25 cellular contexts compared by ENCODE assay signal in genomic region chr6:113529191-113529590, GRCh38.
A peak's percentile ranks its signal among the peaks of the same experiment; 100 is the strongest.
DNase-seq lines count a peak whose midpoint lies in the region; ATAC-seq and TF ChIP-seq lines count a peak whose summit lies in the region.
"Had no signal": no experiment of that assay in that cellular context is flagged by ENCODE, and none has a peak within 500 bp of the region (broad histone marks: within the 10 kb centered on the region; RNA-seq: fewer than 3 reads in every experiment).

No MANE protein-coding gene starts in this region.

- CTCF ChIA-PET in RWPE1 (lab: Yijun Ruan, JAX), result no interaction called here
- CTCF ChIA-PET in activated naive CD4-positive, alpha-beta T cell treated with anti-CD3 and anti-CD28 coated beads for 36 hours (lab: Charles Lee), result no interaction called here

- POLR2A ChIA-PET in RWPE1 (lab: Yijun Ruan, JAX; ENCODE audit: low non-redundant PET), result no interaction called here

- H3K4me1 Mint-ChIP-seq in mesothelial cell of epicardium, result peaks cover 13% of the 10 kb centered on the region
- no peaks in the 10 kb centered on the region for H3K4me1 Mint-ChIP-seq in activated naive CD4-positive, alpha-beta T cell treated with anti-CD3 and anti-CD28 coated beads for 36 hours (ENCODE audit: low read depth)
- H3K4me1 Mint-ChIP-seq: stimulated activated memory B cell treated with anti-CD40 and anti-IgM and Interleukin-4, amounts not matched to agents 10 μg/mL and 1 μg/mL and 100 μg/mL, for 72 hours had no signal

- no peaks in the 10 kb centered on the region for H3K9me3 ChIP-seq in gastrocnemius medialis
- H3K9me3 ChIP-seq: body of pancreas, testis had no signal

- no peak for ATAC-seq in gastrocnemius medialis
- no peak for ATAC-seq in Right ventricle myocardium inferior
- ATAC-seq: body of pancreas; GM23338; natural killer cell treated with Interleukin-12 subunit alpha and Interleukin-12 subunit beta and Interleukin-15 and Interleukin-18, amount 100 ng/mL, for 72 hours; stimulated activated memory B cell treated with anti-CD40 and anti-IgM and Interleukin-4, amounts not matched to agents 10 μg/mL and 1 μg/mL and 100 μg/mL, for 72 hours had no signal

- no peak overlapping the region for H3K27ac ChIP-seq in RWPE1
- H3K27ac ChIP-seq in gastrocnemius medialis, result no peak overlapping the region
- H3K27ac ChIP-seq: body of pancreas, testis had no signal

- H3K4me1 ChIP-seq in gastrocnemius medialis, result no peaks in the 10 kb centered on the region
- H3K4me1 ChIP-seq: body of pancreas, testis had no signal

- DNase-seq in GM03348 (ENCODE audit: low spot score), result peak; percentile 26
- peak; percentile 19 for DNase-seq in RWPE1 (ENCODE audit: low spot score)
- peak; percentile 30 to 36 for DNase-seq in dermis microvascular lymphatic vessel endothelial cell (ENCODE audit: low read depth in 2 of 2)
- no peak for DNase-seq in mesothelial cell of epicardium (ENCODE audit: low spot score in 2 of 2, unreplicated experiment in 2 of 2)
- DNase-seq in gastrocnemius medialis, result no peak
- no peak for DNase-seq in Right ventricle myocardium inferior (ENCODE audit: missing footprints)
- DNase-seq in activated naive CD4-positive, alpha-beta T cell treated with anti-CD3 and anti-CD28 coated beads for 36 hours, result no peak
- DNase-seq: activated CD4-positive, alpha-beta T cell treated with anti-CD3 and anti-CD28 coated beads for 1 hour; activated naive CD4-positive, alpha-beta T cell treated with anti-CD3 and anti-CD28 coated beads, Interleukin-2, amount 50 U/mL, for 16 hours; activated T-cell treated with anti-CD3 and anti-CD28 coated beads, Interleukin-2, amount 50 U/mL, for 48 hours; body of pancreas; CD4-positive, alpha-beta T cell; cortex of kidney; DMS153; foreskin melanocyte; midbrain; NCI-H1092; NCI-H2081; NCI-H446 treated with DMSO at 0.1 percent for 48 hours; posterior cingulate gyrus; SW 1271; testis had no signal

- in situ Hi-C loops in gastrocnemius medialis (cut with MboI; ENCODE audit: low sequenced_read_pairs in 4 of 4), result no loop called here

- no peak overlapping the region for H3K4me3 Mint-ChIP-seq in mesothelial cell of epicardium
- H3K4me3 Mint-ChIP-seq in activated naive CD4-positive, alpha-beta T cell treated with anti-CD3 and anti-CD28 coated beads for 36 hours, result no peak overlapping the region
- H3K4me3 Mint-ChIP-seq: CD4-positive, alpha-beta T cell; GM23338; natural killer cell treated with Interleukin-12 subunit alpha and Interleukin-12 subunit beta and Interleukin-15 and Interleukin-18, amount 100 ng/mL, for 72 hours; stimulated activated memory B cell treated with anti-CD40 and anti-IgM and Interleukin-4, amounts not matched to agents 10 μg/mL and 1 μg/mL and 100 μg/mL, for 72 hours had no signal

- peak overlapping the region; percentile 26 for H3K27ac Mint-ChIP-seq in mesothelial cell of epicardium
- H3K27ac Mint-ChIP-seq in activated naive CD4-positive, alpha-beta T cell treated with anti-CD3 and anti-CD28 coated beads for 36 hours, result no peak overlapping the region
- H3K27ac Mint-ChIP-seq: CD4-positive, alpha-beta T cell; GM23338; natural killer cell treated with Interleukin-12 subunit alpha and Interleukin-12 subunit beta and Interleukin-15 and Interleukin-18, amount 100 ng/mL, for 72 hours; stimulated activated memory B cell treated with anti-CD40 and anti-IgM and Interleukin-4, amounts not matched to agents 10 μg/mL and 1 μg/mL and 100 μg/mL, for 72 hours had no signal

- no peaks in the 10 kb centered on the region for H3K27me3 ChIP-seq in gastrocnemius medialis
- H3K27me3 ChIP-seq: body of pancreas, testis had no signal

- H3K9me3 Mint-ChIP-seq in mesothelial cell of epicardium, result peaks cover 10% of the 10 kb centered on the region
- H3K9me3 Mint-ChIP-seq in activated naive CD4-positive, alpha-beta T cell treated with anti-CD3 and anti-CD28 coated beads for 36 hours, result no peaks in the 10 kb centered on the region
- H3K9me3 Mint-ChIP-seq: CD4-positive, alpha-beta T cell; stimulated activated memory B cell treated with anti-CD40 and anti-IgM and Interleukin-4, amounts not matched to agents 10 μg/mL and 1 μg/mL and 100 μg/mL, for 72 hours had no signal

- intact Hi-C loops in gastrocnemius medialis (cut with DNase I; ENCODE audit: low total_unique reads) (no loop called here), Right ventricle myocardium inferior (cut with DNase I) (no loop called here)
- intact Hi-C loops in activated naive CD4-positive, alpha-beta T cell treated with anti-CD3 and anti-CD28 coated beads for 36 hours (cut with micrococcal nuclease), result no loop called here

- H3K4me3 ChIP-seq in gastrocnemius medialis, result no peak overlapping the region
- H3K4me3 ChIP-seq: body of pancreas, GM23338, testis had no signal

- TF ChIP-seq CTCF in RWPE1 (conservative IDR thresholded peaks at IDR 0.05; ENCODE audit: low read depth), result no peak
- no peak for TF ChIP-seq CTCF in mesothelial cell of epicardium (IDR thresholded peaks at IDR 0.05; ENCODE audit: unreplicated experiment)
- no peak for TF ChIP-seq CTCF in gastrocnemius medialis (IDR thresholded peaks at IDR 0.05 in 4 of 5, conservative IDR thresholded peaks at IDR 0.05 in 1 of 5)

- TF ChIP-seq POLR2A in gastrocnemius medialis (IDR thresholded peaks at IDR 0.05), result no peak

- no peaks in the 10 kb centered on the region for H3K27me3 Mint-ChIP-seq in mesothelial cell of epicardium (ENCODE audit: low read depth)
- no peaks in the 10 kb centered on the region for H3K27me3 Mint-ChIP-seq in activated naive CD4-positive, alpha-beta T cell treated with anti-CD3 and anti-CD28 coated beads for 36 hours (ENCODE audit: low read depth)
- H3K27me3 Mint-ChIP-seq: CD4-positive, alpha-beta T cell; natural killer cell treated with Interleukin-12 subunit alpha and Interleukin-12 subunit beta and Interleukin-15 and Interleukin-18, amount 100 ng/mL, for 72 hours; stimulated activated memory B cell treated with anti-CD40 and anti-IgM and Interleukin-4, amounts not matched to agents 10 μg/mL and 1 μg/mL and 100 μg/mL, for 72 hours had no signal

- no peaks in the 10 kb centered on the region for H3K36me3 ChIP-seq in gastrocnemius medialis

- H3K36me3 Mint-ChIP-seq in mesothelial cell of epicardium, result no peaks in the 10 kb centered on the region
- H3K36me3 Mint-ChIP-seq in activated naive CD4-positive, alpha-beta T cell treated with anti-CD3 and anti-CD28 coated beads for 36 hours (ENCODE audit: low read depth), result no peaks in the 10 kb centered on the region
- H3K36me3 Mint-ChIP-seq: natural killer cell treated with Interleukin-12 subunit alpha and Interleukin-12 subunit beta and Interleukin-15 and Interleukin-18, amount 100 ng/mL, for 72 hours; stimulated activated memory B cell treated with anti-CD40 and anti-IgM and Interleukin-4, amounts not matched to agents 10 μg/mL and 1 μg/mL and 100 μg/mL, for 72 hours had no signal

Comparison
In these comparisons a context has a peak if more than half of its experiments do, and no peak if none do; other contexts are left out.
1. DNase-seq: peak in GM03348 (single experiment), RWPE1 (single experiment) and dermis microvascular lymphatic vessel endothelial cell (2 of 2); none in mesothelial cell of epicardium (0 of 2), gastrocnemius medialis (0 of 2), Right ventricle myocardium inferior (single experiment) and activated naive CD4-positive, alpha-beta T cell treated with anti-CD3 and anti-CD28 coated beads for 36 hours (single experiment).